15 cellular contexts compared by ENCODE assay signal in the genomic region with DNA sequence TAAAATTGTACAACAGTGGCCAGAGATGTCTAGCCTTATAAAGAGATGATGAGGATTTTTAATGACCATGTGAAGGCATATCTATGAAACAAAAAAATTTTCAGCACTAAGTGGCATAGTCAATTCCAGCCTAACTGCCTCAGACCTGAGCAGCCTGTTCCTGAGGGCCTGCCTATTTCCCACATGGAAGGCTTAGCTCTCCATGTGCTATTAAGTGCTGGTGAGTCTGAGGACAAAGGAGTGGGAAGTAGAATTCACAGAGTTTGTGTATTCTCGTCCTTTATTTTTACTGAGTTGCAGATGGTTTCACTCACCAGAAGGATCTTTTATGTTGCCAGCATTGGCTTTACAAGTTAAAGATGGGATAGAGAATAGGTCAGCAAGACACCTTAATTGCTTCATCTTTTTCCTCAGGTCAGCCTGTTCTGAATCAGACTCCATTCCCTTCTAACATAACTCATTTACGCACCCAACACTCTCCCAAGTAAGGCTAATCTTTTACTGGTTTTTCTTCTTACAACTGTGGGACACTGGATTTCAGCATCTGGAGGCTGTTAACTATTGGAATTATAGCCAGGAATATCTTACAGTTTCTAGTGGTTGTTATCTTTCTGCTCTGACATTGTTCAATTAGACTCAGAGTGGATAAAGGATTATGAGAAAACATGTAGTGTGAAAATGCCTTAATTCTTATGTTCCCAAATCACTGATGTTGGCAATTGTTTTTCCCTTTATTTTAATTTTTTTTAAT.
DNase-seq lines count a peak whose midpoint lies in the region; ATAC-seq and TF ChIP-seq lines count a peak whose summit lies in the region.
"Had no signal": no experiment of that assay in that cellular context is flagged by ENCODE, and none has a peak within 500 bp of the region (broad histone marks: within the 10 kb centered on the region; RNA-seq: fewer than 3 reads in every experiment).

No MANE protein-coding gene starts in this region.

- WGBS in H9 (ENCODE audit: extremely low coverage, insufficient read length, low lambda C conversion rate): no CpG with 5 or more reads among the region's 2 CpGs
- WGBS in mesendoderm (ENCODE audit: extremely low coverage, insufficient coverage, low lambda C conversion rate): no CpG with 5 or more reads among the region's 2 CpGs

- H3K27me3 ChIP-seq in GM23338 (ENCODE audit: insufficient read depth) (no peaks in the 10 kb centered on the region), H9 (ENCODE audit: insufficient read depth, low read length) (no peaks in the 10 kb centered on the region), mesendoderm (ENCODE audit: insufficient read depth, low read length, poor library complexity) (no peaks in the 10 kb centered on the region)
- H3K27me3 ChIP-seq: BE2C had no signal

- H3K4ac ChIP-seq in H9 (ENCODE audit: low read depth, low read length) (no peak overlapping the region), mesendoderm (ENCODE audit: low read depth, low read length) (no peak overlapping the region)

- H2BK15ac ChIP-seq in H9 (ENCODE audit: low read depth, low read length) (no peak overlapping the region), mesendoderm (replicated peaks; ENCODE audit: low read depth) (peak overlapping the region; percentile 92)

- H3K4me1 ChIP-seq in GM23338 (ENCODE audit: insufficient read depth): 0 out of 2 replicates have a peak, but pooled peaks cover 5% of the 10 kb centered on the region
- no peaks in the 10 kb centered on the region for H3K4me1 ChIP-seq in H9 (ENCODE audit: insufficient read depth, low read length)
- H3K4me1 ChIP-seq in mesendoderm (ENCODE audit: control insufficient read depth, low read depth, low read length): peaks cover 2% of the 10 kb centered on the region
- H3K4me1 ChIP-seq: A549, BE2C had no signal

- no peaks in the 10 kb centered on the region for H4K20me1 ChIP-seq in GM23338 (replicated peaks; ENCODE audit: insufficient read depth)
- no peaks in the 10 kb centered on the region for H4K20me1 ChIP-seq in H9 (ENCODE audit: control insufficient read depth, insufficient read depth, insufficient read length)

- H3K9me3 Mint-ChIP-seq in GM23338: no peaks in the 10 kb centered on the region
- no peaks in the 10 kb centered on the region for H3K9me3 Mint-ChIP-seq in H9
- H3K9me3 Mint-ChIP-seq: CD4-positive, alpha-beta memory T cell; IgD-negative memory B cell had no signal

- H2BK12ac ChIP-seq in H9 (ENCODE audit: insufficient read length, low read depth, low read length): no peak overlapping the region

- no peak overlapping the region for H3T11ph ChIP-seq in H9 (ENCODE audit: low read length)

- H3K79me2 ChIP-seq in GM23338 (replicated peaks; ENCODE audit: insufficient read depth): no peaks in the 10 kb centered on the region
- H3K79me2 ChIP-seq in H9 (ENCODE audit: insufficient read depth, low read length): no peaks in the 10 kb centered on the region
- no peaks in the 10 kb centered on the region for H3K79me2 ChIP-seq in mesendoderm (ENCODE audit: control insufficient read depth, insufficient read depth, low read length)

- no peak overlapping the region for H4K5ac ChIP-seq in H9 (ENCODE audit: insufficient read length, low read depth, low read length)
- no peak overlapping the region for H4K5ac ChIP-seq in mesendoderm (ENCODE audit: low read length)

- H3K23ac ChIP-seq in H9 (ENCODE audit: insufficient read length, low read depth, low read length): no peak overlapping the region
- H3K23ac ChIP-seq in mesendoderm (ENCODE audit: low read length): no peak overlapping the region

- H3K27ac Mint-ChIP-seq in GM23338: peak overlapping the region; percentile 21; the same call in 1 of the 2 replicates
- peak overlapping the region in 1 of 3 experiments; percentile 47; a peak in 1 of 7 replicates for H3K27ac Mint-ChIP-seq in H9
- H3K27ac Mint-ChIP-seq: CD4-positive, alpha-beta memory T cell; IgD-negative memory B cell had no signal

- H3K36me3 ChIP-seq in GM23338 (ENCODE audit: insufficient read depth) (no peaks in the 10 kb centered on the region), mesendoderm (ENCODE audit: control insufficient read depth, insufficient read depth, low read length) (no peaks in the 10 kb centered on the region)
- H3K36me3 ChIP-seq: BE2C had no signal

- H3K4me1 Mint-ChIP-seq in GM23338 (peaks cover 8% of the 10 kb centered on the region), H9 (peaks cover 7 to 12% of the 10 kb centered on the region in 2 experiments; a peak in 3 of 4 replicates)
- H3K4me1 Mint-ChIP-seq: CD4-positive, alpha-beta memory T cell; IgD-negative memory B cell had no signal

- no peaks in the 10 kb centered on the region for H3K9me3 ChIP-seq in H9 (ENCODE audit: control insufficient read depth, low read depth, low read length)
- H3K9me3 ChIP-seq: A549, BE2C had no signal

- H3K4me3 ChIP-seq in GM23338 (no peak overlapping the region), fibroblast of the aortic adventitia (ENCODE audit: low read depth, low read length) (no peak overlapping the region), mesendoderm (ENCODE audit: low read length) (no peak overlapping the region)
- H3K4me3 ChIP-seq: A549 had no signal

- H2AK5ac ChIP-seq in H9 (ENCODE audit: insufficient read length, low read length): no peak overlapping the region
- H2AK5ac ChIP-seq in mesendoderm (ENCODE audit: low read length): no peak overlapping the region

- H3K36me3 Mint-ChIP-seq in GM23338 (ENCODE audit: low read depth) (no peaks in the 10 kb centered on the region), H9 (ENCODE audit: insufficient read depth in 1 of 3, low read depth in 3 of 3) (no peaks in the 10 kb centered on the region)
- H3K36me3 Mint-ChIP-seq: CD4-positive, alpha-beta memory T cell; IgD-negative memory B cell had no signal

- H2BK120ac ChIP-seq in H9 (ENCODE audit: low read depth, low read length, poor library complexity, severe bottlenecking): no peak overlapping the region
- H2BK120ac ChIP-seq in mesendoderm (ENCODE audit: low read depth, low read length): no peak overlapping the region

- no peaks in the 10 kb centered on the region for H3K27me3 Mint-ChIP-seq in GM23338 (ENCODE audit: insufficient read depth, low read depth, poor library complexity)
- H3K27me3 Mint-ChIP-seq in H9 (ENCODE audit: low read depth): no peaks in the 10 kb centered on the region
- H3K27me3 Mint-ChIP-seq: CD4-positive, alpha-beta memory T cell; IgD-negative memory B cell had no signal

- H2BK5ac ChIP-seq in H9 (ENCODE audit: insufficient read length, low read length) (no peak overlapping the region), mesendoderm (ENCODE audit: low read length) (no peak overlapping the region)

- no peaks in the 10 kb centered on the region for H3K79me1 ChIP-seq in H9 (ENCODE audit: insufficient read depth, low read depth, low read length, poor library complexity, severe bottlenecking)
- no peaks in the 10 kb centered on the region for H3K79me1 ChIP-seq in mesendoderm (ENCODE audit: low read length)

- no peak overlapping the region for H3K4me3 Mint-ChIP-seq in GM23338
- H3K4me3 Mint-ChIP-seq in H9: no peak overlapping the region
- H3K4me3 Mint-ChIP-seq: CD4-positive, alpha-beta memory T cell; IgD-negative memory B cell had no signal

- H3F3A ChIP-seq in GM23338 (replicated peaks; ENCODE audit: low read depth): no peaks in the 10 kb centered on the region

- H3K23me2 ChIP-seq in H9 (ENCODE audit: insufficient read length, low read depth, low read length, poor library complexity, severe bottlenecking): no peaks in the 10 kb centered on the region

- peak; percentile 10 for DNase-seq in GM23338 (ENCODE audit: low spot score)
- no peak for DNase-seq in H9
- peak; percentile 17 for DNase-seq in fibroblast of the aortic adventitia (ENCODE audit: low read depth)
- peak; percentile 8 for DNase-seq in mesendoderm
- no peak for DNase-seq in NCI-H1436 treated with DMSO at 0.1 percent for 48 hours (lab: John Stamatoyannopoulos, UW)
- DNase-seq in epidermal melanocyte (ENCODE audit: insufficient read length, low spot score): no peak
- DNase-seq: BE2C; CD4-positive, alpha-beta memory T cell; DMS153; DMS79 treated with DMSO at 0.1 percent for 48 hours; EL had no signal

- no peak overlapping the region for H2BK20ac ChIP-seq in H9 (ENCODE audit: low read depth, low read length, poor library complexity, severe bottlenecking)

- H2AFZ ChIP-seq in GM23338: peak overlapping the region; percentile 83
- peak overlapping the region; percentile 83 for H2AFZ ChIP-seq in H9 (ENCODE audit: low read length)

- H4K8ac ChIP-seq in H9 (replicated peaks; ENCODE audit: insufficient read length, low read depth, low read length) (no peak overlapping the region), mesendoderm (ENCODE audit: low read depth, low read length) (no peak overlapping the region)

- H4K91ac ChIP-seq in H9 (ENCODE audit: insufficient read length, low read depth, low read length): no peak overlapping the region

- TF ChIP-seq CTCF in GM23338 (conservative IDR thresholded peaks at IDR 0.05; ENCODE audit: low read depth in 2 of 2): no peak
- TF ChIP-seq CTCF in H9 (conservative IDR thresholded peaks at IDR 0.05): no peak
- no peak for TF ChIP-seq CTCF in fibroblast of the aortic adventitia (IDR thresholded peaks at IDR 0.05; ENCODE audit: insufficient read depth, low read length)

- H3K27ac ChIP-seq in GM23338 (ENCODE audit: low read depth) (peak overlapping the region; percentile 40; the same call in 1 of the 2 replicates), H9 (ENCODE audit: insufficient read length, low read depth, low read length) (no peak overlapping the region), mesendoderm (ENCODE audit: low read depth, low read length) (no peak overlapping the region)
- H3K27ac ChIP-seq: A549, C4-2B had no signal

- no peak overlapping the region for H3K14ac ChIP-seq in H9 (ENCODE audit: insufficient read depth, low read length)

- ATAC-seq in GM23338 (peak; percentile 75), HG02678 (IDR thresholded peaks at IDR 0.05; ENCODE audit: unreplicated experiment) (no peak)
- ATAC-seq: A549 had no signal

- H3K9me2 ChIP-seq in GM23338 (ENCODE audit: insufficient read depth): no peaks in the 10 kb centered on the region; the same call in 1 of the 2 replicates

- no peak overlapping the region for H3K4me2 ChIP-seq in GM23338
- H3K4me2 ChIP-seq in H9 (ENCODE audit: insufficient read depth, insufficient read length, low read length): no peak overlapping the region
- no peak overlapping the region for H3K4me2 ChIP-seq in mesendoderm (ENCODE audit: low read length)
- H3K4me2 ChIP-seq: A549 had no signal

- H3K18ac ChIP-seq in H9 (ENCODE audit: insufficient read length, low read depth, low read length) (no peak overlapping the region), mesendoderm (ENCODE audit: low read length) (no peak overlapping the region)

- no peak overlapping the region for H3K56ac ChIP-seq in H9 (ENCODE audit: insufficient read length, low read depth, low read length)
- no peak overlapping the region for H3K56ac ChIP-seq in mesendoderm (ENCODE audit: low read length)

- H3K9ac ChIP-seq in H9 (ENCODE audit: extremely low read depth, insufficient read length, low read length) (no peak overlapping the region), mesendoderm (ENCODE audit: low read length) (no peak overlapping the region)

TF ChIP-seq in GM23338, 12 proteins besides CTCF, POLR2A, EP300 and RAD21 (continues in another document):
- TF ChIP-seq POLR2AphosphoS5 (IDR thresholded peaks at IDR 0.05; ENCODE audit: low read depth) (no peak), ZNF114 (CRISPR knock-in tag; IDR thresholded peaks at IDR 0.05) (no peak), ZNF331 (CRISPR knock-in tag; IDR thresholded peaks at IDR 0.05; ENCODE audit: low read depth) (no peak), STAT1 (IDR thresholded peaks at IDR 0.05; ENCODE audit: unreplicated experiment) (no peak)

Comparison
In these comparisons a context has a peak if more than half of its experiments do, and no peak if none do; other contexts are left out.
1. DNase-seq: peak in GM23338 (single experiment), fibroblast of the aortic adventitia (single experiment) and mesendoderm (single experiment); none in H9 (single experiment), NCI-H1436 treated with DMSO at 0.1 percent for 48 hours (single experiment) and epidermal melanocyte (single experiment).